Comparison of ENCODE assay signal across 1 cellular context in the genomic region with DNA sequence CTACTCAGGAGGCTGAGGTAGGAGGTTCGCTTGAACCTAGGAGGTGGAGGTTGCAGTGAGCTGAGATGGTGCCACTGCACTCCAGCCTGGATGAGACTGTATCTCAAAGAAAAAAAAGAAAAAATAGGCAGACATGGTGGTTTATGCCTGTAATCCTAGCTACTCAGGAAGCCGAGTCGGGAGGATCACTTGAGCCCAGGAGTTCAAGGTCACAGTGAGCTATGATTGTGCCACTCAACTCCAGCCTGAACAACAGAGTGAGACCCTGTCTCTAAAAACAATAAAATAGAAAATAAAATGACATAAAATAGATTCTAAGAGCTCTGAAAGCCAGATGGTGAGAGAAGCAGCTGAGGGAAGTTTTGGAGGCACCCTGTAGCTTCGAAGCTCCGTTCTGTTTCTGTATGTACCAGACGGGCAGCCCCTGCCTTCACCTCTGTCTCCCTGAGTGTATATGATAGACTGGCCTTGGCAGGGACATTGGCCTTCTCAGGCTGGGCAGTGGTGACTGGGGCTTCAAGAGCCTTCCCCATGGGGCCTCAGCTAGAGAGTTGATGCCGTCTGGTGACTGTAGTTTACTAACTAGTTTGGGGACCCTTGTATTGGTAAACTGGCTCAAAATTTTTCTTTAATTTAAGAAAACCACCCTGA.
TF ChIP-seq lines count a peak whose summit lies in the region.

No MANE protein-coding gene starts in this region.

TF ChIP-seq in HepG2, 621 proteins besides CTCF, POLR2A, EP300 and RAD21 (continued from another document):
- TF ChIP-seq, protein P1, sequence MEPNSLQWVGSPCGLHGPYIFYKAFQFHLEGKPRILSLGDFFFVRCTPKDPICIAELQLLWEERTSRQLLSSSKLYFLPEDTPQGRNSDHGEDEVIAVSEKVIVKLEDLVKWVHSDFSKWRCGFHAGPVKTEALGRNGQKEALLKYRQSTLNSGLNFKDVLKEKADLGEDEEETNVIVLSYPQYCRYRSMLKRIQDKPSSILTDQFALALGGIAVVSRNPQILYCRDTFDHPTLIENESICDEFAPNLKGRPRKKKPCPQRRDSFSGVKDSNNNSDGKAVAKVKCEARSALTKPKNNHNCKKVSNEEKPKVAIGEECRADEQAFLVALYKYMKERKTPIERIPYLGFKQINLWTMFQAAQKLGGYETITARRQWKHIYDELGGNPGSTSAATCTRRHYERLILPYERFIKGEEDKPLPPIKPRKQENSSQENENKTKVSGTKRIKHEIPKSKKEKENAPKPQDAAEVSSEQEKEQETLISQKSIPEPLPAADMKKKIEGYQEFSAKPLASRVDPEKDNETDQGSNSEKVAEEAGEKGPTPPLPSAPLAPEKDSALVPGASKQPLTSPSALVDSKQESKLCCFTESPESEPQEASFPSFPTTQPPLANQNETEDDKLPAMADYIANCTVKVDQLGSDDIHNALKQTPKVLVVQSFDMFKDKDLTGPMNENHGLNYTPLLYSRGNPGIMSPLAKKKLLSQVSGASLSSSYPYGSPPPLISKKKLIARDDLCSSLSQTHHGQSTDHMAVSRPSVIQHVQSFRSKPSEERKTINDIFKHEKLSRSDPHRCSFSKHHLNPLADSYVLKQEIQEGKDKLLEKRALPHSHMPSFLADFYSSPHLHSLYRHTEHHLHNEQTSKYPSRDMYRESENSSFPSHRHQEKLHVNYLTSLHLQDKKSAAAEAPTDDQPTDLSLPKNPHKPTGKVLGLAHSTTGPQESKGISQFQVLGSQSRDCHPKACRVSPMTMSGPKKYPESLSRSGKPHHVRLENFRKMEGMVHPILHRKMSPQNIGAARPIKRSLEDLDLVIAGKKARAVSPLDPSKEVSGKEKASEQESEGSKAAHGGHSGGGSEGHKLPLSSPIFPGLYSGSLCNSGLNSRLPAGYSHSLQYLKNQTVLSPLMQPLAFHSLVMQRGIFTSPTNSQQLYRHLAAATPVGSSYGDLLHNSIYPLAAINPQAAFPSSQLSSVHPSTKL (CRISPR knock-in tag; IDR thresholded peaks at IDR 0.05), result peak; percentile 54
- TF ChIP-seq, protein P2, sequence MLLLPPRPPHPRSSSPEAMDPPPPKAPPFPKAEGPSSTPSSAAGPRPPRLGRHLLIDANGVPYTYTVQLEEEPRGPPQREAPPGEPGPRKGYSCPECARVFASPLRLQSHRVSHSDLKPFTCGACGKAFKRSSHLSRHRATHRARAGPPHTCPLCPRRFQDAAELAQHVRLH (CRISPR knock-in tag; IDR thresholded peaks at IDR 0.05; ENCODE audit: borderline replicate concordance, low read depth), result no peak
- TF ChIP-seq PHF20 (CRISPR knock-in tag; IDR thresholded peaks at IDR 0.05) (no peak), PITX1 (CRISPR knock-in tag; IDR thresholded peaks at IDR 0.05) (0 out of 2 replicates have a peak, but pooled peaks have one; percentile 10), ARHGAP35 (CRISPR knock-in tag; IDR thresholded peaks at IDR 0.05; ENCODE audit: borderline replicate concordance) (no peak), RARA (CRISPR knock-in tag; IDR thresholded peaks at IDR 0.05) (peak; percentile 61), SALL1 (CRISPR knock-in tag; IDR thresholded peaks at IDR 0.05) (peak; percentile 19; the same call in 1 of the 2 replicates), CREB1 (IDR thresholded peaks at IDR 0.05) (no peak), CREB1 (CRISPR knock-in tag; IDR thresholded peaks at IDR 0.05) (0 out of 2 replicates have a peak, but pooled peaks have one; percentile 28), SRY (CRISPR knock-in tag; IDR thresholded peaks at IDR 0.05) (no peak), CC2D1A (CRISPR knock-in tag; IDR thresholded peaks at IDR 0.05) (no peak), THAP11 (CRISPR knock-in tag; IDR thresholded peaks at IDR 0.05) (0 out of 2 replicates have a peak, but pooled peaks have one; percentile 15), FOXO1 (CRISPR knock-in tag; IDR thresholded peaks at IDR 0.05) (no peak), ZSCAN29 (CRISPR knock-in tag; conservative IDR thresholded peaks at IDR 0.05) (no peak), CCAR2 (optimal IDR thresholded peaks at IDR 0.05; ENCODE audit: low read depth, low read length) (no peak), GATAD2A (CRISPR knock-in tag; IDR thresholded peaks at IDR 0.05) (peak; percentile 50; the same call in 1 of the 2 replicates), ZFP90 (CRISPR knock-in tag; IDR thresholded peaks at IDR 0.05; ENCODE audit: borderline replicate concordance) (peak; percentile 98), NR2F2 (IDR thresholded peaks at IDR 0.05; ENCODE audit: borderline replicate concordance, low read depth) (no peak), SPEN (CRISPR knock-in tag; IDR thresholded peaks at IDR 0.05; ENCODE audit: low read depth) (no peak), ZNF577 (CRISPR knock-in tag; IDR thresholded peaks at IDR 0.05; ENCODE audit: borderline replicate concordance, low read depth) (no peak)
- TF ChIP-seq, protein P3, sequence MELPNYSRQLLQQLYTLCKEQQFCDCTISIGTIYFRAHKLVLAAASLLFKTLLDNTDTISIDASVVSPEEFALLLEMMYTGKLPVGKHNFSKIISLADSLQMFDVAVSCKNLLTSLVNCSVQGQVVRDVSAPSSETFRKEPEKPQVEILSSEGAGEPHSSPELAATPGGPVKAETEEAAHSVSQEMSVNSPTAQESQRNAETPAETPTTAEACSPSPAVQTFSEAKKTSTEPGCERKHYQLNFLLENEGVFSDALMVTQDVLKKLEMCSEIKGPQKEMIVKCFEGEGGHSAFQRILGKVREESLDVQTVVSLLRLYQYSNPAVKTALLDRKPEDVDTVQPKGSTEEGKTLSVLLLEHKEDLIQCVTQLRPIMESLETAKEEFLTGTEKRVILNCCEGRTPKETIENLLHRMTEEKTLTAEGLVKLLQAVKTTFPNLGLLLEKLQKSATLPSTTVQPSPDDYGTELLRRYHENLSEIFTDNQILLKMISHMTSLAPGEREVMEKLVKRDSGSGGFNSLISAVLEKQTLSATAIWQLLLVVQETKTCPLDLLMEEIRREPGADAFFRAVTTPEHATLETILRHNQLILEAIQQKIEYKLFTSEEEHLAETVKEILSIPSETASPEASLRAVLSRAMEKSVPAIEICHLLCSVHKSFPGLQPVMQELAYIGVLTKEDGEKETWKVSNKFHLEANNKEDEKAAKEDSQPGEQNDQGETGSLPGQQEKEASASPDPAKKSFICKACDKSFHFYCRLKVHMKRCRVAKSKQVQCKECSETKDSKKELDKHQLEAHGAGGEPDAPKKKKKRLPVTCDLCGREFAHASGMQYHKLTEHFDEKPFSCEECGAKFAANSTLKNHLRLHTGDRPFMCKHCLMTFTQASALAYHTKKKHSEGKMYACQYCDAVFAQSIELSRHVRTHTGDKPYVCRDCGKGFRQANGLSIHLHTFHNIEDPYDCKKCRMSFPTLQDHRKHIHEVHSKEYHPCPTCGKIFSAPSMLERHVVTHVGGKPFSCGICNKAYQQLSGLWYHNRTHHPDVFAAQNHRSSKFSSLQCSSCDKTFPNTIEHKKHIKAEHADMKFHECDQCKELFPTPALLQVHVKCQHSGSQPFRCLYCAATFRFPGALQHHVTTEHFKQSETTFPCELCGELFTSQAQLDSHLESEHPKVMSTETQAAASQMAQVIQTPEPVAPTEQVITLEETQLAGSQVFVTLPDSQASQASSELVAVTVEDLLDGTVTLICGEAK (IDR thresholded peaks at IDR 0.05), result no peak
- TF ChIP-seq, protein P3 (CRISPR knock-in tag; IDR thresholded peaks at IDR 0.05), result no peak
- TF ChIP-seq, protein P4, sequence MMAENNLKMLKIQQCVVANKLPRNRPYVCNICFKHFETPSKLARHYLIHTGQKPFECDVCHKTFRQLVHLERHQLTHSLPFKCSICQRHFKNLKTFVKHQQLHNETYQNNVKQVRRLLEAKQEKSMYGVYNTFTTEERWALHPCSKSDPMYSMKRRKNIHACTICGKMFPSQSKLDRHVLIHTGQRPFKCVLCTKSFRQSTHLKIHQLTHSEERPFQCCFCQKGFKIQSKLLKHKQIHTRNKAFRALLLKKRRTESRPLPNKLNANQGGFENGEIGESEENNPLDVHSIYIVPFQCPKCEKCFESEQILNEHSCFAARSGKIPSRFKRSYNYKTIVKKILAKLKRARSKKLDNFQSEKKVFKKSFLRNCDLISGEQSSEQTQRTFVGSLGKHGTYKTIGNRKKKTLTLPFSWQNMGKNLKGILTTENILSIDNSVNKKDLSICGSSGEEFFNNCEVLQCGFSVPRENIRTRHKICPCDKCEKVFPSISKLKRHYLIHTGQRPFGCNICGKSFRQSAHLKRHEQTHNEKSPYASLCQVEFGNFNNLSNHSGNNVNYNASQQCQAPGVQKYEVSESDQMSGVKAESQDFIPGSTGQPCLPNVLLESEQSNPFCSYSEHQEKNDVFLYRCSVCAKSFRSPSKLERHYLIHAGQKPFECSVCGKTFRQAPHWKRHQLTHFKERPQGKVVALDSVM (CRISPR knock-in tag; IDR thresholded peaks at IDR 0.05), result peak; percentile 65
- TF ChIP-seq, protein P5, sequence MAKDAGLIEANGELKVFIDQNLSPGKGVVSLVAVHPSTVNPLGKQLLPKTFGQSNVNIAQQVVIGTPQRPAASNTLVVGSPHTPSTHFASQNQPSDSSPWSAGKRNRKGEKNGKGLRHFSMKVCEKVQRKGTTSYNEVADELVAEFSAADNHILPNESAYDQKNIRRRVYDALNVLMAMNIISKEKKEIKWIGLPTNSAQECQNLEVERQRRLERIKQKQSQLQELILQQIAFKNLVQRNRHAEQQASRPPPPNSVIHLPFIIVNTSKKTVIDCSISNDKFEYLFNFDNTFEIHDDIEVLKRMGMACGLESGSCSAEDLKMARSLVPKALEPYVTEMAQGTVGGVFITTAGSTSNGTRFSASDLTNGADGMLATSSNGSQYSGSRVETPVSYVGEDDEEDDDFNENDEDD (CRISPR knock-in tag; IDR thresholded peaks at IDR 0.05; ENCODE audit: borderline replicate concordance), result no peak
